In the genomic region with DNA sequence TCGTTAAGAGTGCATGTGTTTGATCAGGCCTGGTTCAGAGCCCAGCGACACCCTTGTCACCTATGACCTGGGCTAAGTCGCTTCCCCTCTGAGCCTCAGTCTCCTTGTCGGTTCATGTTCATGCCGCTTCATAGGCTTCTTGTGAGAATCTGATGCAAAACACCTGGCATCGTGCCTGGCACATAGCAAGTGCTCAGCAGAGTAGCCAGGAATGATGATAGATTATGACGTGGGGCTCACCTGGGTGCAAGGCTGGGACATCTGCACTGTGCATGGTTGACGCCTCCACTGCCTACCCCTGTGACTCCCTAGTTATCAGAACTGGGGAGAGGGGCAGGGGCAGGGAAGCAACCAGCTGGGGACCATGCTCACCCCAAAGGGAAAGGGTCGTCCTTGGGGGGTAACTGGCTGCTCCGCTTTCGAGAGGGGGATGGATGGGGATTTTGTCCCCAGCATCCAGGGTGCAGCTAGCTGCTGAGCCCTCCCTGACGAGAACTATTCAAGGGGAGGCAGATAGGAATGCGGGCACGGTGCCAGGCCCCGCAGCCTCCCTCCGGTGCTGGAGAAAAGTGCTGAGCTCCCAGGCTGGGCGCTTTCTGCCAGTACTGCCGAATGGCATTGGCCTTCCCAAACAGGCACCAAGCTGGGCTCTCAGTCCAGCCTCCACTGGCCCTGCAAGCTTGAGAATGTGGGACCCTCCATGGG, we compare ENCODE assay signal across 1 cellular context.
TF ChIP-seq lines count a peak whose summit lies in the region.

No MANE protein-coding gene starts in this region.

TF ChIP-seq in endothelial cell of umbilical vein, 7 proteins besides CTCF, POLR2A, EP300 and RAD21:
- TF ChIP-seq EZH2 (IDR thresholded peaks at IDR 0.05; ENCODE audit: borderline replicate concordance, low read depth, low read length, severe bottlenecking) (no peak), FOS (IDR thresholded peaks at IDR 0.05; ENCODE audit: borderline replicate concordance, insufficient read depth, low read length) (no peak), MYC (IDR thresholded peaks at IDR 0.05; ENCODE audit: low read depth, low read length) (no peak), JUN (IDR thresholded peaks at IDR 0.05; ENCODE audit: borderline replicate concordance, insufficient read depth, insufficient read length, low read depth) (no peak), GATA2 (IDR thresholded peaks at IDR 0.05; ENCODE audit: insufficient read depth, insufficient read length, low read depth, low read length) (no peak), POLR2AphosphoS5 (IDR thresholded peaks at IDR 0.05; ENCODE audit: insufficient read depth, low read depth, low read length) (no peak)
- TF ChIP-seq, protein P1, sequence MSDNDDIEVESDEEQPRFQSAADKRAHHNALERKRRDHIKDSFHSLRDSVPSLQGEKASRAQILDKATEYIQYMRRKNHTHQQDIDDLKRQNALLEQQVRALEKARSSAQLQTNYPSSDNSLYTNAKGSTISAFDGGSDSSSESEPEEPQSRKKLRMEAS (IDR thresholded peaks at IDR 0.05; ENCODE audit: insufficient read depth, insufficient read length) = no peak
